Comparison of ENCODE assay signal across 6 cellular contexts in the genomic region with DNA sequence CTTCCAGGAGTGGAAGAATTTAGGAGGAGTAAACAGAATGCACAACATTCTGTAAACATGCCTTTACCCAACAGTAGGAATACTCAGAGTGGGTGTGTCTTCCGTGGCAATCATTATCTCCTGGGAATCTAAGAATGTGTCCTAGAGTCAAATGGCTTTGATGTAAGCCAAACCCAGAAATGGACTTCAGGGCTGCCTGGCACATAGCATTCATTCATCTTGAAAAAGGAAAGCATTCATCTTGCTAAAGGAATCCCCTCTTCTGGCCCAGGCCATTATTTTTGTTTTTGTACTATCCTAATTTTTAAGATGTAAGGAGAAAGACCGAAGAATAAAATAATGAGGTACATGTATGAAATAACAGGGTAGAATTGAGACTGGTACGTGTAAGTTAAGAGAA. TPM values are rescaled to one million over a fixed set of nuclear protein-coding genes. Genes with fewer than 3 reads are reported as not detected.
"Had no signal": no experiment of that assay in that cellular context is flagged by ENCODE, and none has a peak within 500 bp of the region (broad histone marks: within the 10 kb centered on the region; RNA-seq: fewer than 3 reads in every experiment).

No MANE protein-coding gene starts in this region.

RNA-seq across cellular contexts. Expression of a gene that starts 23.2 kb away (rescaled TPM):
- total RNA-seq: GM23338, H1, H9, HepG2, K562 had no signal
- polyA plus RNA-seq: H1, HepG2, K562 had no signal

RNA-seq across cellular contexts. Expression of a gene that starts 42.3 kb away (rescaled TPM):
- total RNA-seq: GM23338, H1, H9, HepG2, HT1080, K562 had no signal
- polyA plus RNA-seq: H1, HepG2 had no signal
